Comparison of ENCODE assay signal across 8 cellular contexts in genomic region chr2:27133905-27134780, GRCh38. TPM values are rescaled to one million over a fixed set of nuclear protein-coding genes. Genes with fewer than 3 reads are reported as not detected.
A peak's percentile ranks its signal among the peaks of the same experiment; 100 is the strongest.
DNase-seq lines count a peak whose midpoint lies in the region; ATAC-seq and TF ChIP-seq lines count a peak whose summit lies in the region.

A gene with protein sequence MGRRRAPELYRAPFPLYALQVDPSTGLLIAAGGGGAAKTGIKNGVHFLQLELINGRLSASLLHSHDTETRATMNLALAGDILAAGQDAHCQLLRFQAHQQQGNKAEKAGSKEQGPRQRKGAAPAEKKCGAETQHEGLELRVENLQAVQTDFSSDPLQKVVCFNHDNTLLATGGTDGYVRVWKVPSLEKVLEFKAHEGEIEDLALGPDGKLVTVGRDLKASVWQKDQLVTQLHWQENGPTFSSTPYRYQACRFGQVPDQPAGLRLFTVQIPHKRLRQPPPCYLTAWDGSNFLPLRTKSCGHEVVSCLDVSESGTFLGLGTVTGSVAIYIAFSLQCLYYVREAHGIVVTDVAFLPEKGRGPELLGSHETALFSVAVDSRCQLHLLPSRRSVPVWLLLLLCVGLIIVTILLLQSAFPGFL (minus strand): TSS chr2:27134636. CDS start chr2:27134421, 215 bp downstream.

- no peaks in the 10 kb centered on the region for H3K27me3 Mint-ChIP-seq in chondrocyte (ENCODE audit: low read depth)

- ATAC-seq in HG03432 (IDR thresholded peaks at IDR 0.05; ENCODE audit: unreplicated experiment), result peak; percentile 91

- H3K27ac Mint-ChIP-seq in chondrocyte (ENCODE audit: unreplicated experiment), result peak within 1 kb of the TSS; percentile 94

- H3K36me3 Mint-ChIP-seq in chondrocyte (ENCODE audit: low read depth), result peaks cover 9% of the 10 kb centered on the region

- TF ChIP-seq POLR2A in GM19099 (IDR thresholded peaks at IDR 0.05; ENCODE audit: extremely low read depth, insufficient read length, low read depth), result peak; percentile 87

- TF ChIP-seq CTCF in chondrocyte (IDR thresholded peaks at IDR 0.05), result peak; percentile 66

- peak within 1 kb of the TSS; percentile 91 for H3K4me3 Mint-ChIP-seq in chondrocyte (ENCODE audit: unreplicated experiment)

- peaks cover 14% of the 10 kb centered on the region for H3K4me1 Mint-ChIP-seq in chondrocyte (ENCODE audit: low read depth)

- peak; percentile 100 for DNase-seq in AG20443 (ENCODE audit: low spot score)
- DNase-seq in NCI-H510A treated with DMSO at 0.1 percent for 48 hours (lab: John Stamatoyannopoulos, UW), result peak; percentile 94
- DNase-seq in activated CD4-positive, alpha-beta T cell treated with anti-CD3 and anti-CD28 coated beads for 24 hours (ENCODE audit: low read depth in 2 of 2), result peak; percentile 97
- peak; percentile 99 for DNase-seq in chondrocyte (ENCODE audit: low spot score)
- peak; percentile 88 for DNase-seq in kidney glomerular epithelial cell (lab: John Stamatoyannopoulos, UW)
- DNase-seq in stimulated activated CD4-positive, alpha-beta T cell treated with anti-CD3 and anti-CD28 coated beads, Interleukin-1b, Interleukin-23, amount 100 ng/mL, for 1 hour (ENCODE audit: low read depth in 2 of 2), result peak; percentile 95 to 97

- H3K9me3 Mint-ChIP-seq in chondrocyte (ENCODE audit: low read depth), result no peaks in the 10 kb centered on the region

RNA-seq across cellular contexts. Expression of the gene that starts here (rescaled TPM):
- total RNA-seq in chondrocyte, result 44.7 to 53.0 TPM (median 49.4 TPM) in 3 replicates

Comparison
In these comparisons a context has a peak if more than half of its experiments do, and no peak if none do; other contexts are left out.
1. Peak in every context shown above with its lines: DNase-seq and ATAC-seq.